17 cellular contexts compared by ENCODE assay signal in genomic region chr10:73779539-73780197, GRCh38. TPM values are rescaled to one million over a fixed set of nuclear protein-coding genes. Genes with fewer than 3 reads are reported as not detected.
DNase-seq lines count a peak whose midpoint lies in the region; ATAC-seq and TF ChIP-seq lines count a peak whose summit lies in the region.
"Had no signal": no experiment of that assay in that cellular context is flagged by ENCODE, and none has a peak within 500 bp of the region (broad histone marks: within the 10 kb centered on the region; RNA-seq: fewer than 3 reads in every experiment).

No MANE protein-coding gene starts in this region.

- TF ChIP-seq POLR2A in GM18505 (IDR thresholded peaks at IDR 0.05; ENCODE audit: borderline replicate concordance, extremely low read depth, insufficient read depth, insufficient read length) = no peak

- H3K4me2 ChIP-seq in SU-DHL-6 (ENCODE audit: low read depth, low read length, poor library complexity, severe bottlenecking) = peak overlapping the region; percentile 61

- H3F3A ChIP-seq in SU-DHL-6 (ENCODE audit: insufficient read depth) = peaks cover 29% of the 10 kb centered on the region

- H3K4me1 Mint-ChIP-seq in activated naive CD4-positive, alpha-beta T cell treated with anti-CD3 and anti-CD28 coated beads for 36 hours (ENCODE audit: low read depth) = peaks cover 52% of the 10 kb centered on the region
- H3K4me1 Mint-ChIP-seq in effector memory CD8-positive, alpha-beta T cell (ENCODE audit: low read depth in 2 of 2) = peaks cover 39 to 52% of the 10 kb centered on the region in 2 donors
- H3K4me1 Mint-ChIP-seq in stimulated activated naive CD8-positive, alpha-beta T cell treated with anti-CD3 and anti-CD28 coated beads, Interleukin-15, amount 100 ng/mL, for 72 hours = peaks cover 61% of the 10 kb centered on the region

- TF ChIP-seq CTCF in SU-DHL-6 (IDR thresholded peaks at IDR 0.05; ENCODE audit: insufficient read depth, low read length, poor library complexity, severe bottlenecking) = no peak

- H3K27ac ChIP-seq in SU-DHL-6 (ENCODE audit: low read depth, low read length) = peak overlapping the region; percentile 70; the same call in 1 of the 2 replicates
- H3K27ac ChIP-seq: coronary artery, ovary, spleen, thyroid gland had no signal

- no peaks in the 10 kb centered on the region for H3K9me3 Mint-ChIP-seq in activated naive CD4-positive, alpha-beta T cell treated with anti-CD3 and anti-CD28 coated beads for 36 hours
- H3K9me3 Mint-ChIP-seq in effector memory CD8-positive, alpha-beta T cell = no peaks in the 10 kb centered on the region
- no peaks in the 10 kb centered on the region for H3K9me3 Mint-ChIP-seq in stimulated activated naive CD8-positive, alpha-beta T cell treated with anti-CD3 and anti-CD28 coated beads, Interleukin-15, amount 100 ng/mL, for 72 hours

- peaks cover 16% of the 10 kb centered on the region for H3K36me3 ChIP-seq in SU-DHL-6 (ENCODE audit: low read length)
- H3K36me3 ChIP-seq: ovary had no signal

- H3K9ac ChIP-seq in SU-DHL-6 (ENCODE audit: low read length) = no peak overlapping the region

- no peak for ATAC-seq in effector memory CD8-positive, alpha-beta T cell (replicated peaks)
- ATAC-seq in stimulated activated naive CD8-positive, alpha-beta T cell treated with anti-CD3 and anti-CD28 coated beads, Interleukin-15, amount 100 ng/mL, for 72 hours = no peak
- ATAC-seq in HG03432 (IDR thresholded peaks at IDR 0.05; ENCODE audit: unreplicated experiment) (no peak), GM18505 (IDR thresholded peaks at IDR 0.05; ENCODE audit: unreplicated experiment) (no peak)

- H3K36me3 Mint-ChIP-seq in activated naive CD4-positive, alpha-beta T cell treated with anti-CD3 and anti-CD28 coated beads for 36 hours (ENCODE audit: low read depth) = peaks cover 21% of the 10 kb centered on the region
- peaks cover 66% of the 10 kb centered on the region for H3K36me3 Mint-ChIP-seq in effector memory CD8-positive, alpha-beta T cell (ENCODE audit: insufficient read depth)

- CTCF ChIA-PET in activated naive CD4-positive, alpha-beta T cell treated with anti-CD3 and anti-CD28 coated beads for 36 hours (lab: Charles Lee) = interaction anchor here (4.2 kb wide), 1 partner anchor 11 kb away, joined by 17 read pairs; no protein-coding TSS in a partner anchor

- intact Hi-C loops in activated naive CD4-positive, alpha-beta T cell treated with anti-CD3 and anti-CD28 coated beads for 36 hours (cut with micrococcal nuclease) = no loop called here

- H3K27me3 Mint-ChIP-seq in activated naive CD4-positive, alpha-beta T cell treated with anti-CD3 and anti-CD28 coated beads for 36 hours (ENCODE audit: low read depth) = no peaks in the 10 kb centered on the region
- no peaks in the 10 kb centered on the region for H3K27me3 Mint-ChIP-seq in effector memory CD8-positive, alpha-beta T cell
- no peaks in the 10 kb centered on the region for H3K27me3 Mint-ChIP-seq in stimulated activated naive CD8-positive, alpha-beta T cell treated with anti-CD3 and anti-CD28 coated beads, Interleukin-15, amount 100 ng/mL, for 72 hours

- H3K4me3 ChIP-seq in SU-DHL-6 (ENCODE audit: insufficient read depth, low read length, poor library complexity, severe bottlenecking) = no peak overlapping the region
- H3K4me3 ChIP-seq: coronary artery, ovary, thyroid gland had no signal

- H3K27ac Mint-ChIP-seq in activated naive CD4-positive, alpha-beta T cell treated with anti-CD3 and anti-CD28 coated beads for 36 hours = peak overlapping the region; percentile 27
- H3K27ac Mint-ChIP-seq in effector memory CD8-positive, alpha-beta T cell = peak overlapping the region; percentile 69 to 96
- peak overlapping the region; percentile 22 to 38 for H3K27ac Mint-ChIP-seq in stimulated activated naive CD8-positive, alpha-beta T cell treated with anti-CD3 and anti-CD28 coated beads, Interleukin-15, amount 100 ng/mL, for 72 hours

- H2AFZ ChIP-seq in SU-DHL-6 (ENCODE audit: low read depth, low read length, severe bottlenecking) = no peak overlapping the region

- 0 out of 2 replicates have a peak, but pooled peaks cover 6% of the 10 kb centered on the region for H4K20me1 ChIP-seq in SU-DHL-6 (ENCODE audit: low read depth, low read length)

- H3K79me2 ChIP-seq in SU-DHL-6 (ENCODE audit: insufficient read depth, low read length) = peaks cover 71% of the 10 kb centered on the region

- H3K27me3 ChIP-seq in SU-DHL-6 (ENCODE audit: low read length) = no peaks in the 10 kb centered on the region
- H3K27me3 ChIP-seq: ovary, spleen, thyroid gland had no signal

- no peaks in the 10 kb centered on the region for H3K9me3 ChIP-seq in SU-DHL-6 (ENCODE audit: insufficient read depth, low read length)
- H3K9me3 ChIP-seq: ovary, spleen, thyroid gland had no signal

- H3K9me2 ChIP-seq in SU-DHL-6 (replicated peaks; ENCODE audit: insufficient read depth, low read length) = no peaks in the 10 kb centered on the region

- no peak for DNase-seq in activated naive CD4-positive, alpha-beta T cell treated with anti-CD3 and anti-CD28 coated beads for 36 hours
- no peak for DNase-seq in activated naive CD4-positive, alpha-beta T cell treated with anti-CD3 and anti-CD28 coated beads, Interleukin-2, amount 50 U/mL, for 16 hours
- no peak for DNase-seq in effector memory CD8-positive, alpha-beta T cell
- no peak for DNase-seq in stimulated activated naive CD8-positive, alpha-beta T cell treated with anti-CD3 and anti-CD28 coated beads, Interleukin-15, amount 100 ng/mL, for 72 hours
- no peak for DNase-seq in iPS-NIHi11 (ENCODE audit: low spot score)
- DNase-seq: DMS79 treated with DMSO at 0.1 percent for 48 hours, NCI-H1417 treated with DMSO at 0.1 percent for 48 hours, NCI-H446 treated with DMSO at 0.1 percent for 48 hours, OCI-M1, spleen, SW 1271, thyroid gland had no signal

- peak overlapping the region; percentile 8 for H3K4me3 Mint-ChIP-seq in activated naive CD4-positive, alpha-beta T cell treated with anti-CD3 and anti-CD28 coated beads for 36 hours
- H3K4me3 Mint-ChIP-seq in effector memory CD8-positive, alpha-beta T cell = peak overlapping the region; percentile 93 to 98
- peak overlapping the region; percentile 61 to 62 for H3K4me3 Mint-ChIP-seq in stimulated activated naive CD8-positive, alpha-beta T cell treated with anti-CD3 and anti-CD28 coated beads, Interleukin-15, amount 100 ng/mL, for 72 hours

RNA-seq across cellular contexts. Expression of gene CHCHD1, which starts 2.2 kb away (rescaled TPM):
- total RNA-seq in activated naive CD4-positive, alpha-beta T cell treated with anti-CD3 and anti-CD28 coated beads for 36 hours = 10 to 100 TPM; 27.4 to 28.8 TPM

RNA-seq across cellular contexts. Expression of gene ZSWIM8, which starts 5.7 kb away (rescaled TPM):
- total RNA-seq in activated naive CD4-positive, alpha-beta T cell treated with anti-CD3 and anti-CD28 coated beads for 36 hours = 10 to 100 TPM; 25.8 to 26.7 TPM

RNA-seq across cellular contexts. Expression of gene NDST2, which starts 31.7 kb away (rescaled TPM):
- 100 to 1,000 TPM; 102 to 127 TPM for total RNA-seq in activated naive CD4-positive, alpha-beta T cell treated with anti-CD3 and anti-CD28 coated beads for 36 hours

RNA-seq across cellular contexts. Expression of gene SEC24C, which starts 35.5 kb away (rescaled TPM):
- 10 to 100 TPM; 67.0 to 68.1 TPM for total RNA-seq in activated naive CD4-positive, alpha-beta T cell treated with anti-CD3 and anti-CD28 coated beads for 36 hours

Comparison
In these comparisons a context has a peak if more than half of its experiments do, and no peak if none do; other contexts are left out.
1. H3K27ac Mint-ChIP-seq: peak in every context shown above with its lines; median percentile 82 in effector memory CD8-positive, alpha-beta T cell; 30 in stimulated activated naive CD8-positive, alpha-beta T cell treated with anti-CD3 and anti-CD28 coated beads, Interleukin-15, amount 100 ng/mL, for 72 hours; 27 in activated naive CD4-positive, alpha-beta T cell treated with anti-CD3 and anti-CD28 coated beads for 36 hours.
2. H3K4me3 Mint-ChIP-seq: peak in every context shown above with its lines; median percentile 96 in effector memory CD8-positive, alpha-beta T cell; 62 in stimulated activated naive CD8-positive, alpha-beta T cell treated with anti-CD3 and anti-CD28 coated beads, Interleukin-15, amount 100 ng/mL, for 72 hours; 8 in activated naive CD4-positive, alpha-beta T cell treated with anti-CD3 and anti-CD28 coated beads for 36 hours.